ENCODE assay signal across 19 cellular contexts in the genomic region with DNA sequence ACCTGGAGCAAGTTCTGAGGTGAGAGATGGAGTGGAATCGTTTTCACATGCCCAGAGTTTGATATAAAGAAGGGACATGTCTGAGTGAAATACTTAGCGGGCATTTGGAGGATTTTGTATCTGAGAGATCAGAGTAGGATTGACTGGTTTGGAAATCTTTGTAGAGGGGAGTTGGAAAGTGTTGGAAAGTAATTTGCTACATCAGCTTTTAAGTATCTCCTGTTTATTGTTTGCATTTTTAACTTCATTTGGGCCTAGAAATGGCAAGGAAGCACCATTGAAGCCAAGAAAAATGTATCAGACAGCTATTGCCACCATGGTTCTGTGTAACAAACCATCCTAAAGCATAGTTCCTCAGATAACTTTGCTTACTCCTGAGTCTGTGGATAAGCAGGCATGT.
A peak's percentile ranks its signal among the peaks of the same experiment; 100 is the strongest.
DNase-seq lines count a peak whose midpoint lies in the region; ATAC-seq, FAIRE-seq and TF ChIP-seq lines count a peak whose summit lies in the region.
"Had no signal": no experiment of that assay in that cellular context is flagged by ENCODE, and none has a peak within 500 bp of the region (broad histone marks: within the 10 kb centered on the region; RNA-seq: fewer than 3 reads in every experiment).

No MANE protein-coding gene starts in this region.

- in situ Hi-C loops in HepG2 (cut with HindIII; ENCODE audit: extremely low pct_ligation_motif_present, low pct_unique_long_range_greater_than_20kb), result no loop called here

- TF ChIP-seq EP300 in HepG2 (IDR thresholded peaks at IDR 0.05; ENCODE audit: low read depth in 2 of 2, low read length in 2 of 2) (no peak), HepG2 (CRISPR knock-in tag; IDR thresholded peaks at IDR 0.05; ENCODE audit: borderline replicate concordance) (no peak), neural cell (conservative IDR thresholded peaks at IDR 0.05; ENCODE audit: poor library complexity, severe bottlenecking) (no peak)

- H3K4me2 ChIP-seq in HepG2 (ENCODE audit: low read depth, low read length) (no peak overlapping the region), neural cell (ENCODE audit: low read length) (no peak overlapping the region)
- H3K4me2 ChIP-seq: A549; BLaER1 treated with 17β-estradiol and CSF1 and Interleukin-3, amounts not matched to agents 10 nM and 100 nM had no signal

- TF ChIP-seq CTCF in HepG2 (CRISPR knock-in tag; IDR thresholded peaks at IDR 0.05) (no peak), right lobe of liver (IDR thresholded peaks at IDR 0.05) (no peak), neural cell (IDR thresholded peaks at IDR 0.05; ENCODE audit: poor library complexity, severe bottlenecking) (no peak)

- BruUV-seq in HepG2 (replicated peaks; lab: Mats Ljungman, UMichigan), result no TSS peak

- FAIRE-seq in HepG2 (lab: Jason Lieb, UNC), result no peak
- FAIRE-seq: A549, D721Med, G401.6, GM12891 had no signal

- H3K27me3 ChIP-seq in HepG2 (ENCODE audit: control insufficient read depth in 1 of 2, insufficient read depth in 2 of 2, low read length in 2 of 2) (no peaks in the 10 kb centered on the region), right lobe of liver (no peaks in the 10 kb centered on the region), neural cell (ENCODE audit: insufficient read depth, low read depth, low read length) (no peaks in the 10 kb centered on the region), MG63 (no peaks in the 10 kb centered on the region)
- H3K27me3 ChIP-seq: BLaER1 treated with 17β-estradiol and CSF1 and Interleukin-3, amounts not matched to agents 10 nM and 100 nM had no signal

- H3K9ac ChIP-seq in HepG2 (ENCODE audit: insufficient read depth, low read depth, low read length) (no peak overlapping the region), neural cell (ENCODE audit: low read length) (peak overlapping the region; percentile 49)
- H3K9ac ChIP-seq: BLaER1 treated with 17β-estradiol and CSF1 and Interleukin-3, amounts not matched to agents 10 nM and 100 nM had no signal

- TF ChIP-seq RAD21 in HepG2 (CRISPR knock-in tag; IDR thresholded peaks at IDR 0.05), result no peak
- TF ChIP-seq RAD21 in neural cell (conservative IDR thresholded peaks at IDR 0.05), result no peak

- H3F3A ChIP-seq in neural cell (ENCODE audit: insufficient read depth, low read length, poor library complexity, severe bottlenecking), result peaks cover 14% of the 10 kb centered on the region

- H3K4me3 ChIP-seq in HepG2 (replicated peaks in 1 of 3; ENCODE audit: insufficient read depth in 1 of 3, low read depth in 2 of 3, low read length in 3 of 3) (no peak overlapping the region), right lobe of liver (no peak overlapping the region), neural cell (ENCODE audit: low read length) (peak overlapping the region; percentile 54), MG63 (no peak overlapping the region)
- H3K4me3 ChIP-seq: A549; BLaER1 treated with 17β-estradiol and CSF1 and Interleukin-3, amounts not matched to agents 10 nM and 100 nM had no signal

- H3K36me3 ChIP-seq in HepG2 (replicated peaks in 1 of 2; ENCODE audit: control insufficient read depth in 1 of 2, insufficient read depth in 2 of 2, low read length in 2 of 2) (no peaks in the 10 kb centered on the region), right lobe of liver (no peaks in the 10 kb centered on the region), neural cell (ENCODE audit: insufficient read depth, low read length) (no peaks in the 10 kb centered on the region), MG63 (no peaks in the 10 kb centered on the region)
- H3K36me3 ChIP-seq: BLaER1 treated with 17β-estradiol and CSF1 and Interleukin-3, amounts not matched to agents 10 nM and 100 nM had no signal

- H3K27ac ChIP-seq in HepG2 (ENCODE audit: extremely low read length, insufficient read depth, low read length) (no peak overlapping the region), right lobe of liver (no peak overlapping the region), neural cell (ENCODE audit: low read length) (peak overlapping the region; percentile 88)
- H3K27ac ChIP-seq: 22Rv1; A549; BLaER1 treated with 17β-estradiol and CSF1 and Interleukin-3, amounts not matched to agents 10 nM and 100 nM; C4-2B had no signal

- CTCF ChIA-PET in HepG2 (lab: Yijun Ruan, JAX; ENCODE audit: low intra/inter-chr PET ratio, low total read pairs), result no interaction called here

- H3K79me2 ChIP-seq in HepG2 (ENCODE audit: insufficient read depth, low read length) (no peaks in the 10 kb centered on the region), neural cell (replicated peaks; ENCODE audit: insufficient read depth, low read length) (peaks cover 26% of the 10 kb centered on the region)

- POLR2A ChIA-PET in HepG2 (lab: Yijun Ruan, JAX), result no interaction called here

- no peak overlapping the region for H2AFZ ChIP-seq in HepG2 (ENCODE audit: low read length)
- no peak overlapping the region for H2AFZ ChIP-seq in neural cell (ENCODE audit: low read depth, low read length)

- H3K9me3 ChIP-seq in HepG2 (ENCODE audit: low read length) (no peaks in the 10 kb centered on the region), right lobe of liver (no peaks in the 10 kb centered on the region), neural cell (ENCODE audit: low read length) (no peaks in the 10 kb centered on the region), MG63 (no peaks in the 10 kb centered on the region)
- H3K9me3 ChIP-seq: A549; BLaER1 treated with 17β-estradiol and CSF1 and Interleukin-3, amounts not matched to agents 10 nM and 100 nM; Caco-2 had no signal

- H4K20me1 ChIP-seq in HepG2 (ENCODE audit: insufficient read depth, low read length), result no peaks in the 10 kb centered on the region
- no peaks in the 10 kb centered on the region for H4K20me1 ChIP-seq in neural cell (ENCODE audit: insufficient read depth)
- H4K20me1 ChIP-seq: BLaER1 treated with 17β-estradiol and CSF1 and Interleukin-3, amounts not matched to agents 10 nM and 100 nM had no signal

- intact Hi-C loops in HepG2 (cut with micrococcal nuclease; ENCODE audit: unreplicated experiment) (no loop called here), right lobe of liver (cut with DNase I) (no loop called here)

- TF ChIP-seq POLR2A in HepG2 (IDR thresholded peaks at IDR 0.05; ENCODE audit: insufficient read depth in 1 of 2, low read depth in 2 of 2, low read length in 2 of 2), result no peak
- no peak for TF ChIP-seq POLR2A in right lobe of liver (IDR thresholded peaks at IDR 0.05)

- WGBS in HepG2 (ENCODE audit: low lambda C conversion rate), result 3% methylated on average over 2 of the region's 2 CpGs
- WGBS in right lobe of liver (ENCODE audit: insufficient coverage, low coverage, low lambda C conversion rate, missing lambda C conversion rate), result 55% methylated on average over 2 of the region's 2 CpGs

- no peak for DNase-seq in HepG2 (ENCODE audit: low spot score)
- DNase-seq in right lobe of liver, result no peak
- DNase-seq in hippocampal formation (lab: John Stamatoyannopoulos, UW), result no peak
- no peak for DNase-seq in MG63
- DNase-seq: AML-193; Caco-2; Calu3; CD4-positive, alpha-beta T cell; CD8-positive, alpha-beta T cell; DMS79 treated with DMSO at 0.1 percent for 48 hours; GF-D8 had no signal

- H3K9me2 ChIP-seq in neural cell (ENCODE audit: insufficient read depth, low read length), result no peaks in the 10 kb centered on the region

- no peak for ATAC-seq in HepG2
- ATAC-seq in right lobe of liver, result no peak
- ATAC-seq: A549; CD8-positive, alpha-beta T cell had no signal

- no peaks in the 10 kb centered on the region for H3K4me1 ChIP-seq in HepG2 (ENCODE audit: insufficient read depth, low read length)
- no peaks in the 10 kb centered on the region for H3K4me1 ChIP-seq in right lobe of liver
- H3K4me1 ChIP-seq: A549; BLaER1 treated with 17β-estradiol and CSF1 and Interleukin-3, amounts not matched to agents 10 nM and 100 nM; Caco-2 had no signal

TF ChIP-seq in HepG2, 621 proteins besides CTCF, POLR2A, EP300 and RAD21:
- peak; percentile 50; the same call in 1 of the 2 replicates for TF ChIP-seq MAFF (IDR thresholded peaks at IDR 0.05; ENCODE audit: low read depth, low read length)
- TF ChIP-seq MAFK (conservative IDR thresholded peaks at IDR 0.05 in 1 of 2, IDR thresholded peaks at IDR 0.05 in 1 of 2; ENCODE audit: low read length in 2 of 2), result peak; percentile 44 to 72; a peak in 3 of 4 replicates
- no peak for TF ChIP-seq ZNF761 (CRISPR knock-in tag; conservative IDR thresholded peaks at IDR 0.05)

TF ChIP-seq in neural cell, 6 proteins besides CTCF, POLR2A, EP300 and RAD21:
- TF ChIP-seq SMC3 (conservative IDR thresholded peaks at IDR 0.05; ENCODE audit: poor library complexity) (no peak), TAF1 (IDR thresholded peaks at IDR 0.05; ENCODE audit: low read depth) (no peak), MXI1 (conservative IDR thresholded peaks at IDR 0.05; ENCODE audit: poor library complexity, severe bottlenecking) (no peak), EZH2 (IDR thresholded peaks at IDR 0.05; ENCODE audit: borderline replicate concordance, insufficient read depth, low read length, poor library complexity, severe bottlenecking) (no peak), POLR2AphosphoS5 (IDR thresholded peaks at IDR 0.05) (no peak)
- TF ChIP-seq, protein P1, sequence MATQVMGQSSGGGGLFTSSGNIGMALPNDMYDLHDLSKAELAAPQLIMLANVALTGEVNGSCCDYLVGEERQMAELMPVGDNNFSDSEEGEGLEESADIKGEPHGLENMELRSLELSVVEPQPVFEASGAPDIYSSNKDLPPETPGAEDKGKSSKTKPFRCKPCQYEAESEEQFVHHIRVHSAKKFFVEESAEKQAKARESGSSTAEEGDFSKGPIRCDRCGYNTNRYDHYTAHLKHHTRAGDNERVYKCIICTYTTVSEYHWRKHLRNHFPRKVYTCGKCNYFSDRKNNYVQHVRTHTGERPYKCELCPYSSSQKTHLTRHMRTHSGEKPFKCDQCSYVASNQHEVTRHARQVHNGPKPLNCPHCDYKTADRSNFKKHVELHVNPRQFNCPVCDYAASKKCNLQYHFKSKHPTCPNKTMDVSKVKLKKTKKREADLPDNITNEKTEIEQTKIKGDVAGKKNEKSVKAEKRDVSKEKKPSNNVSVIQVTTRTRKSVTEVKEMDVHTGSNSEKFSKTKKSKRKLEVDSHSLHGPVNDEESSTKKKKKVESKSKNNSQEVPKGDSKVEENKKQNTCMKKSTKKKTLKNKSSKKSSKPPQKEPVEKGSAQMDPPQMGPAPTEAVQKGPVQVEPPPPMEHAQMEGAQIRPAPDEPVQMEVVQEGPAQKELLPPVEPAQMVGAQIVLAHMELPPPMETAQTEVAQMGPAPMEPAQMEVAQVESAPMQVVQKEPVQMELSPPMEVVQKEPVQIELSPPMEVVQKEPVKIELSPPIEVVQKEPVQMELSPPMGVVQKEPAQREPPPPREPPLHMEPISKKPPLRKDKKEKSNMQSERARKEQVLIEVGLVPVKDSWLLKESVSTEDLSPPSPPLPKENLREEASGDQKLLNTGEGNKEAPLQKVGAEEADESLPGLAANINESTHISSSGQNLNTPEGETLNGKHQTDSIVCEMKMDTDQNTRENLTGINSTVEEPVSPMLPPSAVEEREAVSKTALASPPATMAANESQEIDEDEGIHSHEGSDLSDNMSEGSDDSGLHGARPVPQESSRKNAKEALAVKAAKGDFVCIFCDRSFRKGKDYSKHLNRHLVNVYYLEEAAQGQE (IDR thresholded peaks at IDR 0.05; ENCODE audit: borderline replicate concordance), result no peak
